1 cellular context compared by ENCODE assay signal in the genomic region with DNA sequence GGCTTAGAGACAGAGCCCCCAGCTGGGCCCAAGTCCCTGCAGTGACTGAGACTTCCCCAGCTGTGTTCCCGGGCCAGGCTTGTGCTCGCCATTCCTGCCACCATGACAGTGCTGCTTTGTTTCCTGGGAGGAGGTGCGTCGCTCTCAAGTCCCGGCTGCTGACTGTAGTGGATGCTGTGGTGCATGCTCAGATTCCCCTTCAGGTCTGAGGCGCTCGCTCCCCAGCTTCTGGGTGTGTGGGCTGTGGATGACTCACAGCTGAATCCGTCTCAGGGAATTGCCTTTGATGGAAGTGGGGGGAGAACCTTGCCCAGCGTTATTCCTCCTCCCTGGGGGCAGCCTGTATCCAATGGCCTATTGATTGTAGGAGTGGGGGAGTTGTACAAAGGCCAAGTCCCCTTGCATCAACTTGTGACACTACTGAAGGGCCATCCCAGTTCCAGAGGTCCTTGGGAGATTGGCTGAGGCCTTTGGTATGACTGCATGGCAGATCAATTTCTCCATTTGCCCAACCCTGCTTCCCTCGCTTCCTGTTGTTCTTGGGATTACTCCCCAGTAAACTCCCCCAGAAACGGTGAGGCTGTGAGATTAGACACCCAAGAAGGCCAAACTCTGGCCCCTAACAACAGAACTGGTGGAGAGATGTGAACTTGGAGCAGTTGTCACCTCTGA.
TF ChIP-seq lines count a peak whose summit lies in the region.

No MANE protein-coding gene starts in this region.

TF ChIP-seq in IMR-90, 13 proteins besides CTCF, POLR2A, EP300 and RAD21:
- no peak for TF ChIP-seq CHD1 (IDR thresholded peaks at IDR 0.05; ENCODE audit: low read depth, low read length)
- TF ChIP-seq RFX5 (IDR thresholded peaks at IDR 0.05; ENCODE audit: low read depth, low read length) = no peak
- no peak for TF ChIP-seq MAZ (IDR thresholded peaks at IDR 0.05; ENCODE audit: borderline replicate concordance, low read depth, low read length)
- peak; percentile 63; the same call in 1 of the 2 replicates for TF ChIP-seq FOS (IDR thresholded peaks at IDR 0.05; ENCODE audit: low read depth, low read length)
